In the genomic region with DNA sequence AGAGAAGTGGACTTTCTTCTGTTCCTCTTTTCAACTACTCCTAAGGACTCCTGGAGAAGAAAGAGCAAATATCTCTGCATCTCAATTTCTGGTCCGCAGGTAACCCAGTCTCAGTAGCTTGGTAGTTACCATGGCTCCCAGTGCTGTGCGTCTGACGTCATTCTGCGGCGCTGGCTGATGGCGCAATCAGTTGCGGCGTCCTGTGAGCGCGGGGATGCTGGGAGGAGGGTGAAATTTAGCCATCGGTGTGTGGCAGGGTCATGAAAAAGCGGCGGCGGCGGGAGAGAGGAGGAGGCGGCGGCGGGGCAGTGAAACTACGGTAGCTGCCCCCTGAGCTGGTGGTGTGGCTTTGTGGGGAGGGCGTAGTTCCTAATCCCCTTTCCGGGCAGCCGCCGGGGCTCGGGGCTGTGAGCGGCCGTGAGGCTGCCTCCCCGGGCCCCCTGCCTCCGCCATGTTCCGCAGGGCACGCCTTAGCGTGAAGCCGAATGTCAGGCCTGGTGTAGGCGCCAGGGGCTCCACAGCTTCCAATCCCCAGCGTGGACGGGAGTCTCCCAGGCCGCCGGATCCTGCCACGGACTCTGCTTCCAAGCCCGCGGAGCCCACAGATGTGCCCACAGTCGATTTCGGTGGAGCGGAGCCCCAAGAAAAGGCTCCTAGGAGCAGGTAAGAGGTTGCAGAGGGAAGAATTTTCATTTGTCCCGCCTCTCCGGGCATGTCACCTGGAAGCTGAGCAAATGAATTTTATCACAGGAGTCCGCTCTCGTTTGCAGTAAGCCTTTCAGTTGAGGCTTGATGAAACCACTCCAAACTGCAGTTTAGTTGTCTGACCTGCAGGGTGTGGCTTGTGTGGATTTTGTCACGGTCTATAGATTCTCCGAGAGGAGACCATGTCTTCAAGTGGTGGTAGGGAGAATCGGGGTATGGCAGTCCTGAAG, we compare ENCODE assay signal across 8 cellular contexts. TPM values are rescaled to one million over a fixed set of nuclear protein-coding genes. Genes with fewer than 3 reads are reported as not detected.
A peak's percentile ranks its signal among the peaks of the same experiment; 100 is the strongest.
DNase-seq lines count a peak whose midpoint lies in the region; ATAC-seq, FAIRE-seq and TF ChIP-seq lines count a peak whose summit lies in the region.

A gene with protein sequence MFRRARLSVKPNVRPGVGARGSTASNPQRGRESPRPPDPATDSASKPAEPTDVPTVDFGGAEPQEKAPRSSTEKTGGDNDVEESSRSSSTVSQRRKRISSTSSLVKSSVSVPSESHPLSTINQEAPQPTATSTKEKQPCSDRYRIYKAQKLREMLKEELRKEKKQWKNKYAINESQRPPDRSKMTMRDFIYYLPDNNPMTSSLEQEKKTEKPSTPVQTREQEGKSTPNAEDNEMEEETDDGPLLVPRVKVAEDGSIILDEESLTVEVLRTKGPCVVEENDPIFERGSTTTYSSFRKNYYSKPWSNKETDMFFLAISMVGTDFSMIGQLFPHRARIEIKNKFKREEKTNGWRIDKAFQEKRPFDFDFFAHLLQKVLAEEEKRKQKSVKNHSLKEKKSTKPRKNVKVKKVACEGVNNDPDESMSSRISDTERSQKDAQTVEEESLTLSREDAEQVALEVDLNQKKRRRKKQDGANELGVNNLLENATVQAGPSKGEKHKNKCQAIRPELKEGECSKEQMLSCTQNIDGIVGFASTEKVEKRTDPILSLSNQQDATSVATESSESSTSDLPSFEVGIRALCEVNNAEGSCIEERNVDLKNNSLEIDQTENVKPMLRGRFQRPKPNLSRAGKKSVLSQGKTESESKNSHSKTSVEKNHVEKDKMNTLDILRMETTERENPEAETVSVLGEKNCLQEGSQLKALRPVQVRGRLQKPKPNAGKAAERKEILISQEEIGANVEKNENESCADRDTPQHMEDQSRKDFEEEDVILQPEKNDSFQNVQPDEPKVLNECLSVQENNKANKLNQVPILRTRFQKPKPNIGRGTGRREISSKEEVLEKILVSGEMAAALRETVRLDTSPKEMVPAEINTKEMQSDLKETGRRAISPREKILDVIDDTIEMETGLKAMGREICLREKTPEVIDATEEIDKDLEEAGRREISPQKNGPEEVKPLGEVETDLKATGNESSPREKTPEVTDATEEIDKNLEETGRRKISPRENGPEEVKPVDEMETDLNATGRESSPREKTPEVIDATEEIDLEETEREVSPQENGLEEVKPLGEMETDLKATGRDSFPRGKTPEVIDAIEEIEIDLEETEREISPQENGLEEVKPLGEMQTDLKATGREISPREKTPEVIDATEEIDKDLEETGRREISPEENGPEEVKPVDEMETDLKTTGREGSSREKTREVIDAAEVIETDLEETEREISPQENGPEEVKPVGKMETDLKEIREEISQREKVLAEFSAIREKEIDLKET (N-terminal part only) (plus strand): TSS at position 225 of the 935 bp plus-strand sequence. CDS start 227 bp downstream, at position 452.

- BruUV-seq in IMR-90 (replicated peaks; lab: Mats Ljungman, UMichigan): TSS peak; percentile 75
- no TSS peak for BruUV-seq in OCI-LY7 (replicated peaks; lab: Mats Ljungman, UMichigan)
- BruUV-seq in endothelial cell of umbilical vein (replicated peaks; lab: Mats Ljungman, UMichigan): TSS peak; percentile 52

- peak within 1 kb of the TSS; percentile 35 for H4K5ac ChIP-seq in IMR-90 (ENCODE audit: low read depth, low read length)

- H4K8ac ChIP-seq in IMR-90 (ENCODE audit: low read depth in 2 of 2, low read length in 2 of 2): peak within 1 kb of the TSS; percentile 89

- H3K4me1 ChIP-seq in IMR-90 (ENCODE audit: control insufficient read depth, insufficient read depth, low read length) (no peaks in the 10 kb centered on the region), OCI-LY7 (ENCODE audit: insufficient read depth, low read length, poor library complexity, severe bottlenecking) (peaks cover 16% of the 10 kb centered on the region), endothelial cell of umbilical vein (ENCODE audit: control insufficient read depth, extremely low read depth, insufficient read depth, low read length) (peaks cover 14% of the 10 kb centered on the region)

- TF ChIP-seq RAD21 in IMR-90 (IDR thresholded peaks at IDR 0.05; ENCODE audit: low read length): no peak

- H3K23ac ChIP-seq in IMR-90 (ENCODE audit: low read depth, low read length): peak within 1 kb of the TSS; percentile 84

- H3K4me2 ChIP-seq in IMR-90 (ENCODE audit: low read depth, low read length): peak within 1 kb of the TSS; percentile 97
- H3K4me2 ChIP-seq in OCI-LY7 (ENCODE audit: low read length): peak within 1 kb of the TSS; percentile 95
- H3K4me2 ChIP-seq in endothelial cell of umbilical vein (ENCODE audit: insufficient read depth, low read length): peak within 1 kb of the TSS; percentile 99

- in situ Hi-C loops in IMR-90 (cut with MboI; ENCODE audit: low sequenced_read_pairs): no loop called here

- peaks cover 5 to 8% of the 10 kb centered on the region in 2 experiments; a peak in 2 of 4 replicates for H3K79me1 ChIP-seq in IMR-90 (ENCODE audit: low read depth in 1 of 2, low read length in 2 of 2)

- ATAC-seq in GM21528 (IDR thresholded peaks at IDR 0.05; ENCODE audit: low FRiP score, unreplicated experiment): peak; percentile 90
- peak; percentile 97 for ATAC-seq in IMR-90 (ENCODE audit: low read depth)

- H2BK15ac ChIP-seq in IMR-90 (ENCODE audit: low read depth, low read length): no peak within 1 kb of the TSS

- TF ChIP-seq CTCF in IMR-90 (conservative IDR thresholded peaks at IDR 0.05; ENCODE audit: low read depth, low read length) (peak; percentile 33), OCI-LY7 (conservative IDR thresholded peaks at IDR 0.05; ENCODE audit: low read length) (peak; percentile 53), endothelial cell of umbilical vein (IDR thresholded peaks at IDR 0.05; ENCODE audit: extremely low read depth in 1 of 2, insufficient read depth in 1 of 2, low read depth in 1 of 2, low read length in 2 of 2) (peak in 1 of 2 donors; percentile 27)

- peak; percentile 92 for DNase-seq in DMS114 treated with DMSO at 0.1 percent for 48 hours (lab: John Stamatoyannopoulos, UW; ENCODE audit: unreplicated experiment)
- DNase-seq in IMR-90: peak; percentile 93
- peak; percentile 94 for DNase-seq in OCI-LY7 (ENCODE audit: low spot score)
- peak; percentile 94 for DNase-seq in activated T-cell treated with anti-CD3 and anti-CD28 coated beads for 1 hour (ENCODE audit: low read depth)
- peak; percentile 95 for DNase-seq in endothelial cell of umbilical vein (ENCODE audit: low read depth, low spot score)
- DNase-seq in midbrain (lab: John Stamatoyannopoulos, UW): peak; percentile 97
- DNase-seq in stimulated activated CD8-positive, alpha-beta memory T cell treated with anti-CD3 and anti-CD28 coated beads, Interleukin-2, amount 100 ng/mL, for 1 hour (ENCODE audit: low read depth in 2 of 2): peak; percentile 95 to 98

- H4K91ac ChIP-seq in IMR-90 (ENCODE audit: insufficient read depth, low read depth, low read length): 0 out of 2 replicates have a peak within 1 kb of the TSS, but pooled peaks have one; percentile 17

- TF ChIP-seq POLR2A in IMR-90 (IDR thresholded peaks at IDR 0.05; ENCODE audit: low read depth, low read length) (peak; percentile 79; the same call in 1 of the 2 replicates), endothelial cell of umbilical vein (IDR thresholded peaks at IDR 0.05; ENCODE audit: low read depth, low read length) (peak; percentile 63)

- H3K4me3 ChIP-seq in IMR-90 (ENCODE audit: insufficient read depth, low read depth, low read length): peak within 1 kb of the TSS; percentile 92
- H3K4me3 ChIP-seq in OCI-LY7 (ENCODE audit: low read depth, low read length, poor library complexity, severe bottlenecking): peak within 1 kb of the TSS; percentile 87
- peak within 1 kb of the TSS; percentile 89 to 99 (median 97) for H3K4me3 ChIP-seq in endothelial cell of umbilical vein (replicated peaks in 1 of 3; ENCODE audit: insufficient read depth in 1 of 3, low read depth in 1 of 3, low read length in 3 of 3)

- POLR2A ChIA-PET in IMR-90 (lab: Charles Lee; ENCODE audit: unreplicated experiment): interaction anchor here (0.7 kb wide), 1 partner anchor 26 kb away, joined by 3 read pairs; no protein-coding TSS in a partner anchor
- POLR2A ChIA-PET in OCI-LY7 (lab: Charles Lee): interaction anchor here (0.6 kb wide), 1 partner anchor 126 kb away, joined by 3 read pairs; no protein-coding TSS in a partner anchor
- POLR2A ChIA-PET in endothelial cell of umbilical vein (lab: Charles Lee): no interaction called here

- H3K36me3 ChIP-seq in IMR-90 (ENCODE audit: control insufficient read depth, insufficient read depth, low read length) (peaks cover 5% of the 10 kb centered on the region), OCI-LY7 (ENCODE audit: insufficient read depth, low read length) (peaks cover 25% of the 10 kb centered on the region), endothelial cell of umbilical vein (ENCODE audit: control insufficient read depth in 2 of 2, extremely low read depth in 1 of 2, insufficient read depth in 2 of 2, low read length in 2 of 2) (peaks cover 4 to 9% of the 10 kb centered on the region in 2 experiments)

- H3K9ac ChIP-seq in IMR-90 (ENCODE audit: low read depth, low read length) (peak within 1 kb of the TSS; percentile 87), endothelial cell of umbilical vein (replicated peaks; ENCODE audit: extremely low read depth, insufficient read depth, low read length) (peak within 1 kb of the TSS; percentile 93)

- CTCF ChIA-PET in IMR-90 (lab: Yijun Ruan, JAX): interaction anchor here (1.4 kb wide), 1 partner anchor 16 kb away, joined by 4 read pairs; no protein-coding TSS in a partner anchor
- CTCF ChIA-PET in OCI-LY7 (lab: Charles Lee; ENCODE audit: unreplicated experiment): no interaction called here
- CTCF ChIA-PET in endothelial cell of umbilical vein (lab: Charles Lee): interaction anchor here (1.2 to 1.3 kb wide), 2 partner anchors 20 to 302 kb away, joined by 6 to 10 read pairs; no protein-coding TSS in a partner anchor

- WGBS in IMR-90 (ENCODE audit: extremely low coverage in 2 of 2, insufficient read length in 1 of 2), 2 experiments: 1% methylated on average over 15 of the region's 50 CpGs; no CpG with 5 or more reads in 1 of the 2 experiments

- peak within 1 kb of the TSS; percentile 38; the same call in 1 of the 2 replicates for H3K56ac ChIP-seq in IMR-90 (ENCODE audit: extremely low read depth, insufficient read depth, low read length)

- H3K27ac ChIP-seq in IMR-90 (ENCODE audit: insufficient read depth, low read length) (peak within 1 kb of the TSS; percentile 92), OCI-LY7 (ENCODE audit: low read depth, low read length, poor library complexity, severe bottlenecking) (peak within 1 kb of the TSS; percentile 71), endothelial cell of umbilical vein (ENCODE audit: insufficient read depth, low read depth, low read length) (peak within 1 kb of the TSS; percentile 74)

- H3K9me1 ChIP-seq in IMR-90 (ENCODE audit: insufficient read depth, low read length) (0 out of 2 replicates have a peak, but pooled peaks cover 5% of the 10 kb centered on the region), endothelial cell of umbilical vein (replicated peaks; ENCODE audit: control insufficient read depth, extremely low read depth, insufficient read depth, low read length) (no peaks in the 10 kb centered on the region)

- H4K20me1 ChIP-seq in IMR-90 (ENCODE audit: insufficient read depth, low read length) (no peaks in the 10 kb centered on the region; the same call in 1 of the 2 replicates), OCI-LY7 (ENCODE audit: insufficient read depth, low read length) (peaks cover 8% of the 10 kb centered on the region), endothelial cell of umbilical vein (replicated peaks; ENCODE audit: control insufficient read depth, extremely low read depth, insufficient read depth, low read length) (peaks cover 2% of the 10 kb centered on the region)

- no peak within 1 kb of the TSS for H2AK5ac ChIP-seq in IMR-90 (ENCODE audit: low read depth, low read length)

- dilution Hi-C loops in IMR-90 (cut with HindIII; ENCODE audit: low sequenced_read_pairs, unreplicated experiment): no loop called here
- dilution Hi-C loops in endothelial cell of umbilical vein (cut with MboI; ENCODE audit: extremely low pct_ligation_motif_present, low sequenced_read_pairs): no loop called here

- no peak within 1 kb of the TSS for H2BK120ac ChIP-seq in IMR-90 (ENCODE audit: low read depth, low read length)

- H3K27me3 ChIP-seq in IMR-90 (ENCODE audit: control insufficient read depth, insufficient read depth, low read length) (peaks cover 2% of the 10 kb centered on the region), endothelial cell of umbilical vein (ENCODE audit: control insufficient read depth in 2 of 2, insufficient read depth in 2 of 2, low read length in 2 of 2) (peaks cover under 1 to 6% of the 10 kb centered on the region in 2 experiments)

- H2BK20ac ChIP-seq in IMR-90 (ENCODE audit: low read depth, low read length): no peak within 1 kb of the TSS

- H3K14ac ChIP-seq in IMR-90 (replicated peaks; ENCODE audit: low read depth, low read length): 0 out of 2 replicates have a peak within 1 kb of the TSS, but pooled peaks have one; percentile 16

- peak within 1 kb of the TSS; percentile 59 for H3K4ac ChIP-seq in IMR-90 (ENCODE audit: low read depth, low read length)

- H2AFZ ChIP-seq in IMR-90 (replicated peaks; ENCODE audit: low read length, poor library complexity) (peak within 1 kb of the TSS; percentile 95), OCI-LY7 (ENCODE audit: low read length) (peak within 1 kb of the TSS; percentile 89), endothelial cell of umbilical vein (ENCODE audit: low read depth, low read length) (peak within 1 kb of the TSS; percentile 91)

- intact Hi-C loops in IMR-90 (cut with micrococcal nuclease): loop anchor here (5.0 kb wide), 1 partner anchor 302 kb away; no protein-coding TSS in a partner anchor
- intact Hi-C loops in OCI-LY7 (cut with micrococcal nuclease; ENCODE audit: unreplicated experiment): no loop called here
- intact Hi-C loops in endothelial cell of umbilical vein (cut with micrococcal nuclease): loop anchor here (2.0 to 5.0 kb wide), 2 partner anchors 27 to 147 kb away; no protein-coding TSS in a partner anchor

- H2BK5ac ChIP-seq in IMR-90 (ENCODE audit: low read depth, low read length, poor library complexity, severe bottlenecking): peak within 1 kb of the TSS; percentile 84

- H3K79me2 ChIP-seq in OCI-LY7 (ENCODE audit: insufficient read depth, low read depth, low read length) (peaks cover 38% of the 10 kb centered on the region), endothelial cell of umbilical vein (ENCODE audit: control insufficient read depth, insufficient read depth, low read length) (peaks cover 35% of the 10 kb centered on the region)

- FAIRE-seq in endothelial cell of umbilical vein (lab: Jason Lieb, UNC): peak; percentile 90

- no peaks in the 10 kb centered on the region for H3K9me3 ChIP-seq in IMR-90 (ENCODE audit: control insufficient read depth, insufficient read depth, low read length)
- H3K9me3 ChIP-seq in OCI-LY7 (ENCODE audit: low read length): no peaks in the 10 kb centered on the region
- no peaks in the 10 kb centered on the region for H3K9me3 ChIP-seq in endothelial cell of umbilical vein (replicated peaks; ENCODE audit: control insufficient read depth, insufficient read depth, low read length)

- no peaks in the 10 kb centered on the region for H3K9me2 ChIP-seq in OCI-LY7 (ENCODE audit: insufficient read depth, low read length)

- no peak within 1 kb of the TSS; the same call in 1 of the 2 replicates for H3K18ac ChIP-seq in IMR-90 (ENCODE audit: low read depth, low read length)

- H2AK9ac ChIP-seq in IMR-90 (replicated peaks; ENCODE audit: low read depth, low read length, poor library complexity): peak within 1 kb of the TSS; percentile 75

RNA-seq across cellular contexts. Expression of the gene that starts here (rescaled TPM):
- total RNA-seq in IMR-90 (2012; rRNA removed): 14.0 and 23.1 TPM in 2 replicates
- polyA plus RNA-seq in IMR-90 (2012; rRNA removed): 4.5 and 5.8 TPM in 2 replicates
- polyA plus RNA-seq in IMR-90 (2012; cell fraction: cytosol; rRNA removed): 0.78 and 0.97 TPM in 2 replicates
- polyA plus RNA-seq in IMR-90 (2012; cell fraction: nucleus; rRNA removed; ENCODE audit: low replicate concordance): 2.3 and 8.9 TPM in 2 replicates
- total RNA-seq in OCI-LY7 (2014; rRNA removed; shearing (Covaris generic)): 29.2 and 40.0 TPM in 2 replicates
- 35.8 and 37.3 TPM in 2 replicates for total RNA-seq in OCI-LY7 (2022)
- total RNA-seq in endothelial cell of umbilical vein: 25.2 and 27.5 TPM in 2 replicates
- 3.7 and 4.5 TPM in 2 replicates for polyA plus RNA-seq in endothelial cell of umbilical vein
- polyA plus RNA-seq in endothelial cell of umbilical vein (2011; cell fraction: cytosol; rRNA removed): 5.4 and 5.6 TPM in 2 replicates
- 21.6 and 28.9 TPM in 2 replicates for polyA plus RNA-seq in endothelial cell of umbilical vein (2011; cell fraction: nucleus; rRNA removed)
- 10.1 and 15.6 TPM in 2 replicates for polyA plus RNA-seq in endothelial cell of umbilical vein (2012)
- 18.0 and 19.5 TPM in 2 replicates for polyA minus RNA-seq in endothelial cell of umbilical vein
- polyA minus RNA-seq in endothelial cell of umbilical vein (2011; cell fraction: cytosol; rRNA and poly(A)+ RNA removed): 15.5 TPM
- 27.7 and 38.6 TPM in 2 replicates for polyA minus RNA-seq in endothelial cell of umbilical vein (2011; cell fraction: nucleus; rRNA and poly(A)+ RNA removed)

Comparison
In these comparisons a context has a peak if more than half of its experiments do, and no peak if none do; other contexts are left out.
1. Peak in every context shown above with its lines: DNase-seq, ATAC-seq, H3K4me3 ChIP-seq and H3K27ac ChIP-seq.